Comparison of ENCODE assay signal across 7 cellular contexts in the genomic region with DNA sequence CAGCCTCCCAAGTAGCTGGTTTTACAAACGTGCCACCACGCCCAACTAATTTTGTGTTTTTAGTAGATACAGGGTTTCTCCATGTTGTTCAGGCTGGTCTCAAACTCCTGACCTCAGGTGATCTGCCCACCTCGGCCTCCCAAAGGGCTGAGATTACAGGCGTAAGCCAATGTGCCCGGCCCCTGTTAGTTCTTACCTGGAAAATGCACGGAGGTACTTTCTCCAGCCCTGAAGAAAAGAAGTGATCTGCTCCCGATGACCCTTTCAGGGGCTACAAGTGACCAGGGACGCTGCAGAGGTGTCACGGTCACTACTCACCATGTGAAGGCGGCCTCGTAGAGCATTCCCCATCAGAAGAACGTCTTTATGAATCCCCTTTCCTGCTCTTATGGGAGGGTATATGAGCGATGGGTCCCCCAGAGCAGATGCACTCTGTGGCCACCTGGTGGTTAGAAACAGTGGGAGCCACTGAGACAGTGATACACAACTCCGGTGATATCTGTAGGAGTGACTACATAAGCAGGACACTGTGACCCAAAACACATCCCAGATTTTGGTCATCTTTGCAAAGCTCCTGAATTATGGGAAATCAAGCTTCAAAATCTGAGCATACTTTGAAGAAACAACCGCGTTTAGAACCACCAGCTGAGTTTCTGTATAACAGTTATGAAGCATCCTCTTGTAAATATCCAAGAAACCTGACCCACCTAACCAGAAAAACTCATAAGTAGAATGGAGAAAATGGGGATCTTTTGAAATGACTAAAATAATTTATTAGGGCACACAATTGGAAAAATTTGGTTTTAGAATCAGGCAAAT.
DNase-seq lines count a peak whose midpoint lies in the region; ATAC-seq, FAIRE-seq and TF ChIP-seq lines count a peak whose summit lies in the region.
"Not testable (repeated sequence)": the region's sequence is repeated elsewhere in the genome, so short reads cannot be mapped to it uniquely, and the experiment has no call there.

No MANE protein-coding gene starts in this region.

- ATAC-seq in activated CD8-positive, alpha-beta T cell treated with anti-CD3 and anti-CD28 coated beads, Interleukin-2, amount 10 ng/mL, durations not matched to agents 7 days and 5 days, result peak; percentile 42
- peak in 3 of 4 donors; percentile 60 to 78 (median 61) for ATAC-seq in pancreas

- H3K4me3 Mint-ChIP-seq in activated CD8-positive, alpha-beta T cell treated with anti-CD3 and anti-CD28 coated beads, Interleukin-2, amount 10 ng/mL, durations not matched to agents 7 days and 5 days, result not testable (repeated sequence)

- H2AFZ ChIP-seq in PC-9, hepatocyte: not testable (repeated sequence)

- H3K4me1 Mint-ChIP-seq in activated CD8-positive, alpha-beta T cell treated with anti-CD3 and anti-CD28 coated beads, Interleukin-2, amount 10 ng/mL, durations not matched to agents 7 days and 5 days (ENCODE audit: low read depth), result not testable (repeated sequence)

- CTCF ChIA-PET in PC-9 (lab: Charles Lee); activated CD8-positive, alpha-beta T cell treated with anti-CD3 and anti-CD28 coated beads, Interleukin-2, amount 10 ng/mL, durations not matched to agents 7 days and 5 days (lab: Charles Lee): not testable (repeated sequence)

- not testable (repeated sequence) for BruUV-seq in PC-9 (replicated peaks; lab: Mats Ljungman, UMichigan)

- peak; percentile 51 for TF ChIP-seq RAD21 in Ishikawa (IDR thresholded peaks at IDR 0.05; ENCODE audit: low read depth)

- TF ChIP-seq EP300 in Ishikawa (IDR thresholded peaks at IDR 0.05; ENCODE audit: borderline replicate concordance), result not testable (repeated sequence)

- H3F3A ChIP-seq in PC-9 (ENCODE audit: insufficient read depth, low read depth), result not testable (repeated sequence)

- not testable (repeated sequence) for FAIRE-seq in bronchial epithelial cell (lab: Jason Lieb, UNC); pancreas (lab: Jason Lieb, UNC)

- H3K4me1 ChIP-seq in PC-9 (replicated peaks; ENCODE audit: insufficient read depth), result peaks cover 22% of the 10 kb centered on the region
- H3K4me1 ChIP-seq in hepatocyte (ENCODE audit: insufficient read depth); pancreas: not testable (repeated sequence)

- intact Hi-C loops in PC-9 (cut with micrococcal nuclease; ENCODE audit: unreplicated experiment); pancreas (cut with DNase I): not testable (repeated sequence)

- WGBS in hepatocyte (ENCODE audit: low lambda C conversion rate, missing lambda C conversion rate), result 49% methylated on average over 16 of the region's 16 CpGs
- WGBS in pancreas, 2 donors, result 30 to 35% methylated on average over 16 of the region's 16 CpGs

- H3K4me3 ChIP-seq in PC-9; bronchial epithelial cell (ENCODE audit: low read depth, low read length); hepatocyte; pancreas: not testable (repeated sequence)

- DNase-seq in EH (ENCODE audit: low read depth), result peak; percentile 13
- DNase-seq in PC-9, result not testable (repeated sequence)
- peak; percentile 40 for DNase-seq in activated CD8-positive, alpha-beta T cell treated with anti-CD3 and anti-CD28 coated beads, Interleukin-2, amount 10 ng/mL, durations not matched to agents 7 days and 5 days
- peak; percentile 21 for DNase-seq in bronchial epithelial cell (ENCODE audit: low read depth)
- peak; percentile 22 for DNase-seq in hepatocyte (ENCODE audit: low spot score)
- peak in 1 of 6 donors; percentile 20 for DNase-seq in pancreas

- POLR2A ChIA-PET in PC-9 (lab: Charles Lee; ENCODE audit: unreplicated experiment), result interaction anchor here (0.6 kb wide), 1 partner anchor 333 kb away, joined by 5 read pairs; no protein-coding TSS in a partner anchor
- POLR2A ChIA-PET in activated CD8-positive, alpha-beta T cell treated with anti-CD3 and anti-CD28 coated beads, Interleukin-2, amount 10 ng/mL, durations not matched to agents 7 days and 5 days (lab: Charles Lee), result not testable (repeated sequence)

- not testable (repeated sequence) for H3K36me3 Mint-ChIP-seq in activated CD8-positive, alpha-beta T cell treated with anti-CD3 and anti-CD28 coated beads, Interleukin-2, amount 10 ng/mL, durations not matched to agents 7 days and 5 days (ENCODE audit: low read depth)

- not testable (repeated sequence) for H3K9me3 ChIP-seq in PC-9 (ENCODE audit: insufficient read depth, low read depth); hepatocyte (ENCODE audit: low read depth); pancreas

- peaks cover 13% of the 10 kb centered on the region for H3K27me3 Mint-ChIP-seq in activated CD8-positive, alpha-beta T cell treated with anti-CD3 and anti-CD28 coated beads, Interleukin-2, amount 10 ng/mL, durations not matched to agents 7 days and 5 days (ENCODE audit: low read depth)

- not testable (repeated sequence) for H4K20me1 ChIP-seq in PC-9 (ENCODE audit: insufficient read depth); hepatocyte (ENCODE audit: insufficient read depth, poor library complexity, severe bottlenecking)

- TF ChIP-seq CTCF in PC-9 (conservative IDR thresholded peaks at IDR 0.05) (peak; percentile 79), bronchial epithelial cell (IDR thresholded peaks at IDR 0.05; ENCODE audit: insufficient read depth, low read length, severe bottlenecking) (peak; percentile 61), hepatocyte (IDR thresholded peaks at IDR 0.05; ENCODE audit: poor library complexity) (peak; percentile 55), pancreas (IDR thresholded peaks at IDR 0.05) (peak; percentile 19 to 56 (median 30))

- H3K9me2 ChIP-seq in PC-9 (ENCODE audit: insufficient read depth); hepatocyte (replicated peaks; ENCODE audit: insufficient read depth): not testable (repeated sequence)

- H3K27ac Mint-ChIP-seq in activated CD8-positive, alpha-beta T cell treated with anti-CD3 and anti-CD28 coated beads, Interleukin-2, amount 10 ng/mL, durations not matched to agents 7 days and 5 days, result not testable (repeated sequence)

- not testable (repeated sequence) for H3K36me3 ChIP-seq in PC-9 (ENCODE audit: low read depth); bronchial epithelial cell (ENCODE audit: control insufficient read depth, insufficient read depth, low read length); hepatocyte (replicated peaks; ENCODE audit: insufficient read depth, low read depth); pancreas

- not testable (repeated sequence) for H3K79me2 ChIP-seq in PC-9 (ENCODE audit: low read depth); hepatocyte

- H3K27ac ChIP-seq in PC-9, hepatocyte, pancreas: not testable (repeated sequence)

- H3K4me2 ChIP-seq in PC-9, result peak overlapping the region; percentile 36
- H3K4me2 ChIP-seq in hepatocyte, result not testable (repeated sequence)

- not testable (repeated sequence) for H3K9me3 Mint-ChIP-seq in activated CD8-positive, alpha-beta T cell treated with anti-CD3 and anti-CD28 coated beads, Interleukin-2, amount 10 ng/mL, durations not matched to agents 7 days and 5 days (ENCODE audit: insufficient read depth)

- H3K27me3 ChIP-seq in PC-9 (ENCODE audit: insufficient read depth, low read depth); bronchial epithelial cell (ENCODE audit: control insufficient read depth, insufficient read depth, low read length); hepatocyte; pancreas: not testable (repeated sequence)
